In the genomic region with DNA sequence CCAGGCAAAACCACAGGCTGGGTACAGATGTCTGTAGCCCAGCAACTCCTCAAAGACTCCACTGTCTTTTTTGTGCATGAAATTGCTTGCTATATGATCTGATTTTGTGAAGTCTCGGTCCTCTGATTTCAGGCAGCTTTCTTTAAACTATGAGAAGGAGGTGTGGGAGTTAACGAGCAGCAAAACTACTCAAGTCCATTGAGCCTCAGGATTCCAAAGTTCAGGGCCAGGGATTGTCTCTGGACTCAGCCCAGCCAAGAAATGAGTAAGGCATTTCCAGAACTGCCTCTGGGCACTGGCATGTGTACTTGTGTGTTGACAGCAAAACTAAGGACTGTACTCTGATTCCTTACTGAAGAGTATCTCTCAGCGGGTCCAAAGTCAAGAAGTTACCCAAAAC, we compare ENCODE assay signal across 24 cellular contexts.
"Had no signal": no experiment of that assay in that cellular context is flagged by ENCODE, and none has a peak within 500 bp of the region (broad histone marks: within the 10 kb centered on the region; RNA-seq: fewer than 3 reads in every experiment).

No MANE protein-coding gene starts in this region.

- H3K27ac ChIP-seq: ascending aorta, coronary artery, foreskin keratinocyte, left ventricle myocardium inferior, psoas muscle, right lobe of liver, suprapubic skin, transverse colon, uterus had no signal

- H3K4me3 ChIP-seq: ascending aorta, coronary artery, left ventricle myocardium inferior, psoas muscle, right lobe of liver, smooth muscle cell, suprapubic skin, transverse colon, uterus had no signal

- H3K4me1 ChIP-seq: ascending aorta, foreskin keratinocyte, left ventricle myocardium inferior, psoas muscle, right lobe of liver, suprapubic skin, transverse colon, uterus had no signal

- H3K36me3 ChIP-seq: ascending aorta, left ventricle myocardium inferior, right lobe of liver, suprapubic skin, transverse colon, uterus had no signal

- FAIRE-seq: endometrium had no signal

- H3K4me3 Mint-ChIP-seq: activated CD4-positive, alpha-beta T cell treated with anti-CD3 and anti-CD28 coated beads, Interleukin-2, amount 10 ng/mL, durations not matched to agents 7 days and 5 days; activated CD8-positive, alpha-beta T cell treated with anti-CD3 and anti-CD28 coated beads, Interleukin-2, amount 10 ng/mL, durations not matched to agents 7 days and 5 days; activated naive CD4-positive, alpha-beta T cell treated with anti-CD3 and anti-CD28 coated beads for 36 hours; activated naive CD8-positive, alpha-beta T cell treated with anti-CD3 and anti-CD28 coated beads, Interleukin-2, amount 50 U/mL, for 24 hours; activated T-cell treated with anti-CD3 and anti-CD28 coated beads, Interleukin-2, amount 50 U/mL, for 24 hours; stimulated activated naive CD8-positive, alpha-beta T cell treated with anti-CD3 and anti-CD28 coated beads, Interleukin-15, amount 100 ng/mL, for 72 hours; T-cell had no signal

- H3K27me3 ChIP-seq: ascending aorta, right lobe of liver, suprapubic skin, transverse colon, uterus had no signal

- H3K9me3 ChIP-seq: ascending aorta, left ventricle myocardium inferior, psoas muscle, right lobe of liver, suprapubic skin, transverse colon, uterus had no signal

- DNase-seq: activated CD4-positive, alpha-beta T cell treated with anti-CD3 and anti-CD28 coated beads, Interleukin-2, amount 10 ng/mL, durations not matched to agents 7 days and 5 days; activated CD8-positive, alpha-beta T cell treated with anti-CD3 and anti-CD28 coated beads, Interleukin-2, amount 10 ng/mL, durations not matched to agents 7 days and 5 days; activated naive CD4-positive, alpha-beta T cell treated with anti-CD3 and anti-CD28 coated beads for 36 hours; activated naive CD8-positive, alpha-beta T cell treated with anti-CD3 and anti-CD28 coated beads, Interleukin-2, amount 50 U/mL, for 24 hours; activated T-cell treated with anti-CD3 and anti-CD28 coated beads, Interleukin-2, amount 50 U/mL, for 24 hours; hippocampal formation; islet precursor cell; left ventricle myocardium inferior; naive B cell; psoas muscle; right lobe of liver; stimulated activated CD4-positive, alpha-beta T cell treated with anti-CD3 and anti-CD28 coated beads, Interleukin-4, amount 100 ng/mL, for 1 hour; stimulated activated naive CD8-positive, alpha-beta T cell treated with anti-CD3 and anti-CD28 coated beads, Interleukin-15, amount 100 ng/mL, for 72 hours; T-cell; T-helper 9 cell; transverse colon; uterus had no signal

- H3K4me1 Mint-ChIP-seq: activated CD4-positive, alpha-beta T cell treated with anti-CD3 and anti-CD28 coated beads, Interleukin-2, amount 10 ng/mL, durations not matched to agents 7 days and 5 days; activated naive CD8-positive, alpha-beta T cell treated with anti-CD3 and anti-CD28 coated beads, Interleukin-2, amount 50 U/mL, for 24 hours; naive B cell; stimulated activated naive CD8-positive, alpha-beta T cell treated with anti-CD3 and anti-CD28 coated beads, Interleukin-15, amount 100 ng/mL, for 72 hours; T-cell had no signal

- H3K9me3 Mint-ChIP-seq: activated CD4-positive, alpha-beta T cell treated with anti-CD3 and anti-CD28 coated beads, Interleukin-2, amount 10 ng/mL, durations not matched to agents 7 days and 5 days; activated naive CD4-positive, alpha-beta T cell treated with anti-CD3 and anti-CD28 coated beads for 36 hours; activated naive CD8-positive, alpha-beta T cell treated with anti-CD3 and anti-CD28 coated beads, Interleukin-2, amount 50 U/mL, for 24 hours; activated T-cell treated with anti-CD3 and anti-CD28 coated beads, Interleukin-2, amount 50 U/mL, for 24 hours; activated T-helper 2 cell treated with anti-CD3 and anti-CD28 coated beads, Interferon-gamma antibody, Interleukin-2, Interleukin-4, amounts not matched to agents 10 μg/mL and 5 μg/mL and 100 μg/mL, durations not matched to agents 14 hours and 24 hours and 36 hours; naive B cell; stimulated activated naive CD8-positive, alpha-beta T cell treated with anti-CD3 and anti-CD28 coated beads, Interleukin-15, amount 100 ng/mL, for 72 hours; T-cell had no signal

- H3K36me3 Mint-ChIP-seq: naive B cell, T-cell had no signal

- H3K27ac Mint-ChIP-seq: activated CD4-positive, alpha-beta T cell treated with anti-CD3 and anti-CD28 coated beads, Interleukin-2, amount 10 ng/mL, durations not matched to agents 7 days and 5 days; activated CD8-positive, alpha-beta T cell treated with anti-CD3 and anti-CD28 coated beads, Interleukin-2, amount 10 ng/mL, durations not matched to agents 7 days and 5 days; activated naive CD4-positive, alpha-beta T cell treated with anti-CD3 and anti-CD28 coated beads for 36 hours; activated naive CD8-positive, alpha-beta T cell treated with anti-CD3 and anti-CD28 coated beads, Interleukin-2, amount 50 U/mL, for 24 hours; activated T-cell treated with anti-CD3 and anti-CD28 coated beads, Interleukin-2, amount 50 U/mL, for 24 hours; activated T-helper 2 cell treated with anti-CD3 and anti-CD28 coated beads, Interferon-gamma antibody, Interleukin-2, Interleukin-4, amounts not matched to agents 10 μg/mL and 5 μg/mL and 100 μg/mL, durations not matched to agents 14 hours and 24 hours and 36 hours; naive B cell; stimulated activated naive CD8-positive, alpha-beta T cell treated with anti-CD3 and anti-CD28 coated beads, Interleukin-15, amount 100 ng/mL, for 72 hours; T-cell had no signal
